Comparison of ENCODE assay signal across 12 cellular contexts in genomic region chr10:80541144-80541750, GRCh38. TPM values are rescaled to one million over a fixed set of nuclear protein-coding genes. Genes with fewer than 3 reads are reported as not detected.
A peak's percentile ranks its signal among the peaks of the same experiment; 100 is the strongest.
DNase-seq lines count a peak whose midpoint lies in the region; ATAC-seq, FAIRE-seq and TF ChIP-seq lines count a peak whose summit lies in the region.
"Had no signal": no experiment of that assay in that cellular context is flagged by ENCODE, and none has a peak within 500 bp of the region (broad histone marks: within the 10 kb centered on the region; RNA-seq: fewer than 3 reads in every experiment).

No MANE protein-coding gene starts in this region.

- H3K9ac ChIP-seq in mesendoderm (ENCODE audit: low read length), result no peak overlapping the region

- intact Hi-C loops in CD4-positive, alpha-beta memory T cell (cut with micrococcal nuclease), result no loop called here
- intact Hi-C loops in activated CD4-positive, alpha-beta memory T cell treated with anti-CD3 and anti-CD28 coated beads for 36 hours (cut with micrococcal nuclease), result no loop called here

- no peaks in the 10 kb centered on the region for H3K9me3 Mint-ChIP-seq in CD4-positive, alpha-beta memory T cell
- H3K9me3 Mint-ChIP-seq in activated CD4-positive, alpha-beta memory T cell treated with anti-CD3 and anti-CD28 coated beads for 36 hours, result no peaks in the 10 kb centered on the region

- no peak overlapping the region for H3K4ac ChIP-seq in mesendoderm (ENCODE audit: low read depth, low read length)

- no peak overlapping the region for H2BK5ac ChIP-seq in mesendoderm (ENCODE audit: low read length)

- no peak for TF ChIP-seq EP300 in gastroesophageal sphincter (IDR thresholded peaks at IDR 0.05)

- no peaks in the 10 kb centered on the region for H3K9me3 ChIP-seq in CD4-positive, alpha-beta memory T cell (ENCODE audit: control insufficient read depth in 1 of 2, low read length in 2 of 2)
- H3K9me3 ChIP-seq in gastroesophageal sphincter, result no peaks in the 10 kb centered on the region
- H3K9me3 ChIP-seq: neutrophil had no signal

- POLR2A ChIA-PET in CD4-positive, alpha-beta memory T cell (lab: Charles Lee; ENCODE audit: partially characterized antibody), result interaction anchor here (1.8 kb wide), 1 partner anchor 11 kb away, joined by 4 read pairs; no protein-coding TSS in a partner anchor
- POLR2A ChIA-PET in activated CD4-positive, alpha-beta memory T cell treated with anti-CD3 and anti-CD28 coated beads for 36 hours (lab: Charles Lee), result no interaction called here

- H3K56ac ChIP-seq in mesendoderm (ENCODE audit: low read length), result no peak overlapping the region

- no peak overlapping the region for H4K5ac ChIP-seq in mesendoderm (ENCODE audit: low read length)

- no peak overlapping the region for H3K23ac ChIP-seq in mesendoderm (ENCODE audit: low read length)

- H3K36me3 Mint-ChIP-seq in CD4-positive, alpha-beta memory T cell, result no peaks in the 10 kb centered on the region
- no peaks in the 10 kb centered on the region for H3K36me3 Mint-ChIP-seq in activated CD4-positive, alpha-beta memory T cell treated with anti-CD3 and anti-CD28 coated beads for 36 hours

- no peak overlapping the region for H2AK5ac ChIP-seq in mesendoderm (ENCODE audit: low read length)

- H3K27me3 Mint-ChIP-seq in CD4-positive, alpha-beta memory T cell, result peaks cover 0 to 1% of the 10 kb centered on the region in 2 donors
- no peaks in the 10 kb centered on the region for H3K27me3 Mint-ChIP-seq in activated CD4-positive, alpha-beta memory T cell treated with anti-CD3 and anti-CD28 coated beads for 36 hours

- TF ChIP-seq CTCF in gastroesophageal sphincter (IDR thresholded peaks at IDR 0.05), result no peak

- no peak overlapping the region for H2BK120ac ChIP-seq in mesendoderm (ENCODE audit: low read depth, low read length)

- H4K8ac ChIP-seq in mesendoderm (ENCODE audit: low read depth, low read length), result no peak overlapping the region

- ATAC-seq in GM19463 (IDR thresholded peaks at IDR 0.05; ENCODE audit: unreplicated experiment), result peak; percentile 38
- ATAC-seq in HG03196 (IDR thresholded peaks at IDR 0.05; ENCODE audit: unreplicated experiment), result peak; percentile 64
- peak; percentile 62 for ATAC-seq in gastroesophageal sphincter

- H3K4me1 Mint-ChIP-seq in CD4-positive, alpha-beta memory T cell, result peaks cover 8 to 15% (median 9%) of the 10 kb centered on the region in 4 donors
- H3K4me1 Mint-ChIP-seq in activated CD4-positive, alpha-beta memory T cell treated with anti-CD3 and anti-CD28 coated beads for 36 hours (ENCODE audit: low read depth), result peaks cover 15% of the 10 kb centered on the region

- H3K4me1 ChIP-seq in CD4-positive, alpha-beta memory T cell (ENCODE audit: insufficient read depth, low read length), result peaks cover 6% of the 10 kb centered on the region
- peaks cover 0 to 2% (median 0%) of the 10 kb centered on the region in 3 donors for H3K4me1 ChIP-seq in gastroesophageal sphincter
- H3K4me1 ChIP-seq in mesendoderm (ENCODE audit: control insufficient read depth, low read depth, low read length), result peaks cover 13% of the 10 kb centered on the region

- H3K79me2 ChIP-seq in mesendoderm (ENCODE audit: control insufficient read depth, insufficient read depth, low read length), result no peaks in the 10 kb centered on the region

- FAIRE-seq in RCC 7860 (lab: Jason Lieb, UNC), result no peak

- H3K79me1 ChIP-seq in mesendoderm (ENCODE audit: low read length), result no peaks in the 10 kb centered on the region

- 47 to 70% methylated on average over 3 to 5 of the region's 6 CpGs for WGBS in gastroesophageal sphincter (ENCODE audit: low coverage in 1 of 2), 2 donors
- WGBS in mesendoderm (ENCODE audit: extremely low coverage, insufficient coverage, low lambda C conversion rate), result no CpG with 5 or more reads among the region's 6 CpGs

- DNase-seq in CD4-positive, alpha-beta memory T cell, result no peak
- no peak for DNase-seq in activated CD4-positive, alpha-beta memory T cell treated with anti-CD3 and anti-CD28 coated beads for 36 hours
- no peak for DNase-seq in mesendoderm
- DNase-seq in RCC 7860 (ENCODE audit: low spot score), result no peak
- DNase-seq in NCI-H446 (lab: John Stamatoyannopoulos, UW), result no peak
- DNase-seq: activated CD4-positive, alpha-beta T cell treated with anti-CD3 and anti-CD28 coated beads, Interleukin-2, amount 50 U/mL, for 1 hour; DMS 273 treated with DMSO at 0.1 percent for 48 hours had no signal

- H3K4me3 Mint-ChIP-seq in CD4-positive, alpha-beta memory T cell, result no peak overlapping the region
- no peak overlapping the region for H3K4me3 Mint-ChIP-seq in activated CD4-positive, alpha-beta memory T cell treated with anti-CD3 and anti-CD28 coated beads for 36 hours

- H3K4me3 ChIP-seq in CD4-positive, alpha-beta memory T cell (ENCODE audit: low read length in 2 of 2), result no peak overlapping the region
- H3K4me3 ChIP-seq in gastroesophageal sphincter, result peak overlapping the region in 1 of 2 donors; percentile 4
- H3K4me3 ChIP-seq in mesendoderm (ENCODE audit: low read length), result no peak overlapping the region

- peak overlapping the region in 4 of 7 donors; percentile 32 to 55 (median 47) for H3K27ac Mint-ChIP-seq in CD4-positive, alpha-beta memory T cell
- H3K27ac Mint-ChIP-seq in activated CD4-positive, alpha-beta memory T cell treated with anti-CD3 and anti-CD28 coated beads for 36 hours, result no peak overlapping the region

- no peak overlapping the region for H3K4me2 ChIP-seq in mesendoderm (ENCODE audit: low read length)

- no peak overlapping the region for H3K18ac ChIP-seq in mesendoderm (ENCODE audit: low read length)

- H3K27me3 ChIP-seq in CD4-positive, alpha-beta memory T cell (ENCODE audit: insufficient read depth, low read length), result no peaks in the 10 kb centered on the region
- H3K27me3 ChIP-seq in gastroesophageal sphincter (no peaks in the 10 kb centered on the region), mesendoderm (ENCODE audit: insufficient read depth, low read length, poor library complexity) (no peaks in the 10 kb centered on the region)
- H3K27me3 ChIP-seq: neutrophil had no signal

- H3K36me3 ChIP-seq in CD4-positive, alpha-beta memory T cell (ENCODE audit: insufficient read depth, low read length), result no peaks in the 10 kb centered on the region
- H3K36me3 ChIP-seq in gastroesophageal sphincter, result no peaks in the 10 kb centered on the region
- H3K36me3 ChIP-seq in mesendoderm (ENCODE audit: control insufficient read depth, insufficient read depth, low read length), result no peaks in the 10 kb centered on the region
- H3K36me3 ChIP-seq: neutrophil had no signal

- no peak for TF ChIP-seq POLR2A in gastroesophageal sphincter (IDR thresholded peaks at IDR 0.05)

- H3K27ac ChIP-seq in CD4-positive, alpha-beta memory T cell (ENCODE audit: low read depth, low read length), result no peak overlapping the region
- peak overlapping the region in 1 of 4 donors; percentile 3 for H3K27ac ChIP-seq in gastroesophageal sphincter
- no peak overlapping the region for H3K27ac ChIP-seq in mesendoderm (ENCODE audit: low read depth, low read length)
- H3K27ac ChIP-seq: neutrophil had no signal

- CTCF ChIA-PET in CD4-positive, alpha-beta memory T cell (lab: Charles Lee; ENCODE audit: partially characterized antibody), result interaction anchor here (0.9 to 1.4 kb wide), 4 partner anchors 36 to 161 kb away, joined by 3 to 5 read pairs (median 4); no protein-coding TSS in a partner anchor
- CTCF ChIA-PET in activated CD4-positive, alpha-beta memory T cell treated with anti-CD3 and anti-CD28 coated beads for 36 hours (lab: Charles Lee), result interaction anchor here (1.2 kb wide), 1 partner anchor 55 kb away, joined by 3 read pairs; no protein-coding TSS in a partner anchor

- no peak overlapping the region for H2BK15ac ChIP-seq in mesendoderm (replicated peaks; ENCODE audit: low read depth)

RNA-seq across cellular contexts. Expression of gene SH2D4B, which starts 3.5 kb away (rescaled TPM):
- total RNA-seq in CD4-positive, alpha-beta memory T cell, result under 1 TPM; 0.17 TPM
- not detected for polyA plus RNA-seq in CD4-positive, alpha-beta memory T cell
- not detected for total RNA-seq in gastroesophageal sphincter
- total RNA-seq in activated CD4-positive, alpha-beta memory T cell treated with anti-CD3 and anti-CD28 coated beads for 36 hours, result under 1 TPM in 1 of 2 experiments, not detected in 1; 0.12 TPM
- 0.06 TPM for polyA plus RNA-seq in mesendoderm (2013, experiment 1 of 2)
- 0.04 TPM for polyA plus RNA-seq in mesendoderm (2013, experiment 2 of 2)
- polyA plus RNA-seq: urinary bladder had no signal
